In the genomic region with DNA sequence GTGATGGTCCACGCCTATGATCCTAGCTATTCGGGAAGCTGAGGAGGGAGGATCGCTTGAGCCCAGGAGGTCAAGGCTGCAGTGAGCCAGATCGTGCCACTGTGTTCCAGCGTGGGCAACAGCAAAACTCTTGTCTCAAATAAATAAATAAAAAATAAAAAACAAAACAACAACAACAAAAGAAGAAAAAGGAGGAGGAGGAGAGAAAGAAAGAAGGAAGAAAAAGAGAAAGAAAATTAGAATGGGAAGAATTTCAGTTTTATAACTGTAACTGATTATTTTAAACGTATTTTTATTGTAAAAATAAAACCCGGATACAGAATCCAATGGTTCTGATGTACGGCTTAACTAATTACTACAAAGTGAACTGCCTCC, we compare ENCODE assay signal across 1 cellular context.
TF ChIP-seq lines count a peak whose summit lies in the region.

No MANE protein-coding gene starts in this region.

TF ChIP-seq in H1, 55 proteins besides CTCF, POLR2A, EP300 and RAD21:
- TF ChIP-seq FOSL1 (IDR thresholded peaks at IDR 0.05; ENCODE audit: insufficient read depth, low read depth, low read length), result no peak
- no peak for TF ChIP-seq CEBPB (IDR thresholded peaks at IDR 0.05; ENCODE audit: low read depth, low read length)
- no peak for TF ChIP-seq SP2 (IDR thresholded peaks at IDR 0.05; ENCODE audit: low read length)
- TF ChIP-seq BACH1 (IDR thresholded peaks at IDR 0.05; ENCODE audit: low read length), result no peak
